Comparison of ENCODE assay signal across 8 cellular contexts in the genomic region with DNA sequence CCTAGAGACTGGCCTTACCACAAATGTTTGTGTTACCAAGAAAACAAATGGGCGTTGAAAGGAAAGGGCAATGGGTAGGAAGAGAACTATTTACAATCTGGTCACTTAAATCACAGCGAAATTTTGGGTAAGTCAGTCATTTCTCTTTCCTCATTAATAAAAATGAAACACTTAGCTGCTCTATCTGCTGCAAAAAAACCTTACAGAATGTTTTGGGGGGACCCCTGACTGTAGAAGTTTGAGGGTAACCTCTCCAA. TPM values are rescaled to one million over a fixed set of nuclear protein-coding genes. Genes with fewer than 3 reads are reported as not detected.
DNase-seq lines count a peak whose midpoint lies in the region; ATAC-seq and TF ChIP-seq lines count a peak whose summit lies in the region.

No MANE protein-coding gene starts in this region.

- H3K4me1 ChIP-seq in ES-I3 (ENCODE audit: insufficient read depth, low read length) (peaks cover 21% of the 10 kb centered on the region), Peyer's patch (peaks cover 0 to 50% (median 41%) of the 10 kb centered on the region in 4 donors), esophagus (ENCODE audit: control insufficient read depth in 2 of 2, insufficient read depth in 2 of 2, low read length in 1 of 2) (peaks cover 4 to 24% of the 10 kb centered on the region in 2 donors)

- H3K4me1 Mint-ChIP-seq in progenitor cell of endocrine pancreas (ENCODE audit: low read depth): peaks cover 43% of the 10 kb centered on the region

- TF ChIP-seq POLR2A in Peyer's patch (IDR thresholded peaks at IDR 0.05): no peak

- DNase-seq in Peyer's patch (no peak), progenitor cell of endocrine pancreas (ENCODE audit: low spot score, unreplicated experiment) (no peak), glomerular visceral epithelial cell (ENCODE audit: extremely low spot score) (no peak)
- DNase-seq in central memory CD4-positive, alpha-beta T cell: no peak

- H3K9ac ChIP-seq in ES-I3 (ENCODE audit: low read depth, low read length): peak overlapping the region; percentile 97

- peaks cover 1% of the 10 kb centered on the region for H3K36me3 Mint-ChIP-seq in progenitor cell of endocrine pancreas (ENCODE audit: insufficient read depth)

- TF ChIP-seq CTCF in Peyer's patch (IDR thresholded peaks at IDR 0.05) (no peak), progenitor cell of endocrine pancreas (IDR thresholded peaks at IDR 0.05; ENCODE audit: unreplicated experiment) (no peak)

- H3K27me3 ChIP-seq in Peyer's patch (no peaks in the 10 kb centered on the region), esophagus (ENCODE audit: control insufficient read depth in 1 of 2, insufficient read depth in 2 of 2, low read length in 2 of 2) (no peaks in the 10 kb centered on the region)

- H3K9me3 ChIP-seq in ES-I3 (ENCODE audit: control insufficient read depth, insufficient read depth, low read length) (no peaks in the 10 kb centered on the region), Peyer's patch (no peaks in the 10 kb centered on the region), esophagus (ENCODE audit: control insufficient read depth in 2 of 2, insufficient read depth in 1 of 2, low read depth in 1 of 2, low read length in 1 of 2) (no peaks in the 10 kb centered on the region)

- peak overlapping the region; percentile 71 to 96 (median 90) for H3K27ac ChIP-seq in Peyer's patch
- peak overlapping the region; percentile 95 to 97 for H3K27ac ChIP-seq in esophagus (ENCODE audit: low read depth in 2 of 2, low read length in 1 of 2)

- ATAC-seq in HG02885 (IDR thresholded peaks at IDR 0.05; ENCODE audit: poor library complexity, unreplicated experiment) (no peak), HG03521 (IDR thresholded peaks at IDR 0.05; ENCODE audit: unreplicated experiment) (no peak)

- H3K36me3 ChIP-seq in ES-I3 (ENCODE audit: insufficient read depth, low read length): 0 out of 2 replicates have a peak, but pooled peaks cover 4% of the 10 kb centered on the region
- no peaks in the 10 kb centered on the region for H3K36me3 ChIP-seq in Peyer's patch
- H3K36me3 ChIP-seq in esophagus (ENCODE audit: control insufficient read depth in 2 of 2, insufficient read depth in 2 of 2, low read length in 1 of 2): no peaks in the 10 kb centered on the region

- H3K9me3 Mint-ChIP-seq in progenitor cell of endocrine pancreas (ENCODE audit: low read depth): no peaks in the 10 kb centered on the region

- H3K27me3 Mint-ChIP-seq in progenitor cell of endocrine pancreas: no peaks in the 10 kb centered on the region

- H3K4me3 Mint-ChIP-seq in progenitor cell of endocrine pancreas (ENCODE audit: low read depth): peak overlapping the region; percentile 79

- H3K27ac Mint-ChIP-seq in progenitor cell of endocrine pancreas: peak overlapping the region; percentile 95

- H3K4me3 ChIP-seq in Peyer's patch (peak overlapping the region; percentile 87 to 94 (median 90)), esophagus (ENCODE audit: low read depth in 1 of 2, low read length in 2 of 2) (peak overlapping the region; percentile 82 to 92)

- WGBS in esophagus, 2 donors: 6% methylated on average over 2 of the region's 2 CpGs

RNA-seq across cellular contexts. Expression of gene NUTF2, which starts 0.7 kb away (rescaled TPM):
- total RNA-seq in Peyer's patch: 10 to 100 TPM; 55.5 to 82.5 (median 69.1) TPM
- 100 to 1,000 TPM in 1 of 2 donors, 10 to 100 TPM in 1; 95.4 to 109 TPM for polyA plus RNA-seq in esophagus
- 167 and 177 TPM in 2 replicates for total RNA-seq in progenitor cell of endocrine pancreas

RNA-seq across cellular contexts. Expression of gene CENPT, which starts 1.5 kb away (rescaled TPM):
- total RNA-seq in Peyer's patch: 100 to 1,000 TPM in 2 of 4 donors, 10 to 100 TPM in 2; 64.8 to 138 (median 94.6) TPM
- polyA plus RNA-seq in esophagus: 10 to 100 TPM; 35.5 to 65.0 TPM
- total RNA-seq in progenitor cell of endocrine pancreas: 76.2 and 80.6 TPM in 2 replicates

RNA-seq across cellular contexts. Expression of gene THAP11, which starts 3.9 kb away (rescaled TPM):
- total RNA-seq in Peyer's patch (10 to 100 TPM; 23.9 to 38.2 (median 31.7) TPM), progenitor cell of endocrine pancreas (28.6 and 32.0 TPM in 2 replicates)
- 10 to 100 TPM in 1 of 2 donors, 1 to 10 TPM in 1; 6.8 to 17.9 TPM for polyA plus RNA-seq in esophagus

RNA-seq across cellular contexts. Expression of gene EDC4, which starts 26.9 kb away (rescaled TPM):
- 100 to 1,000 TPM in 2 of 4 donors, 10 to 100 TPM in 2; 94.2 to 154 (median 114) TPM for total RNA-seq in Peyer's patch
- 10 to 100 TPM; 26.9 to 27.7 TPM for polyA plus RNA-seq in esophagus
- total RNA-seq in progenitor cell of endocrine pancreas: 96.8 and 110 TPM in 2 replicates

RNA-seq across cellular contexts. Expression of gene NRN1L, which starts 38.7 kb away (rescaled TPM):
- total RNA-seq in Peyer's patch (10 to 100 TPM in 1 of 4 donors, not detected in 3; 10.0 TPM), progenitor cell of endocrine pancreas (not detected in 2 replicates)
- 1 to 10 TPM in 1 of 2 donors, under 1 TPM in 1; 0.41 to 1.5 TPM for polyA plus RNA-seq in esophagus
